In genomic region chr14:20412422-20412821, GRCh38 we compare ENCODE assay signal across 8 cellular contexts. TPM values are rescaled to one million over a fixed set of nuclear protein-coding genes. Genes with fewer than 3 reads are reported as not detected.
DNase-seq lines count a peak whose midpoint lies in the region; ATAC-seq, FAIRE-seq and TF ChIP-seq lines count a peak whose summit lies in the region.

No MANE protein-coding gene starts in this region.

- H3K4me1 Mint-ChIP-seq in astrocyte (ENCODE audit: low read depth, unreplicated experiment) = peaks cover 14% of the 10 kb centered on the region

- H3K9me3 ChIP-seq in astrocyte (ENCODE audit: insufficient read depth, low read depth, low read length) (no peaks in the 10 kb centered on the region), left lung (no peaks in the 10 kb centered on the region), tibial nerve (no peaks in the 10 kb centered on the region)

- peak overlapping the region; percentile 99 for H3K27ac Mint-ChIP-seq in astrocyte (ENCODE audit: unreplicated experiment)

- intact Hi-C loops in left lung (cut with DNase I) = loop anchor here in 1 of 2 donors (10.0 kb wide), 1 partner anchor 192 kb away; no protein-coding TSS in a partner anchor

- no peak for TF ChIP-seq CTCF in AG09309 (IDR thresholded peaks at IDR 0.05; ENCODE audit: control insufficient read depth, insufficient read depth, low read depth, low read length, missing control alignments)
- TF ChIP-seq CTCF in astrocyte (IDR thresholded peaks at IDR 0.05; ENCODE audit: insufficient read depth, low read depth, low read length) = no peak
- TF ChIP-seq CTCF in left lung (IDR thresholded peaks at IDR 0.05) = no peak
- TF ChIP-seq CTCF in tibial nerve (IDR thresholded peaks at IDR 0.05) = no peak

- TF ChIP-seq EP300 in tibial nerve (IDR thresholded peaks at IDR 0.05) = no peak

- H3K4me1 ChIP-seq in astrocyte (ENCODE audit: insufficient read depth, low read length) (peaks cover 4% of the 10 kb centered on the region), left lung (peaks cover 0 to 42% of the 10 kb centered on the region in 2 donors), tibial nerve (peaks cover 0 to 32% (median 13%) of the 10 kb centered on the region in 4 donors)

- peaks cover 7% of the 10 kb centered on the region for H3K36me3 Mint-ChIP-seq in astrocyte (ENCODE audit: low read depth, unreplicated experiment)

- H3K4me3 ChIP-seq in AG09309 (ENCODE audit: control insufficient read depth, low read depth, low read length) (peak overlapping the region; percentile 100), astrocyte (ENCODE audit: insufficient read depth, low read depth, low read length) (peak overlapping the region; percentile 77), left lung (peak overlapping the region; percentile 73 to 75), tibial nerve (peak overlapping the region; percentile 51 to 92 (median 76))

- DNase-seq in AG09309 (ENCODE audit: low read depth) (no peak), GM19239 (ENCODE audit: insufficient read length, low spot score) (no peak), astrocyte (ENCODE audit: low read depth) (no peak), left lung (no peak), tibial nerve (ENCODE audit: low spot score in 2 of 2) (no peak), NCI-H524 treated with DMSO at 0.1 percent for 48 hours (lab: John Stamatoyannopoulos, UW) (no peak), NCI-H1105 treated with DMSO at 0.1 percent for 48 hours (lab: John Stamatoyannopoulos, UW) (no peak)

- H3K36me3 ChIP-seq in astrocyte (ENCODE audit: insufficient read depth, low read length) = peaks cover 10% of the 10 kb centered on the region
- peaks cover 0 to 14% of the 10 kb centered on the region in 2 donors for H3K36me3 ChIP-seq in left lung
- peaks cover 0 to 12% (median 6%) of the 10 kb centered on the region in 3 donors for H3K36me3 ChIP-seq in tibial nerve

- no peaks in the 10 kb centered on the region for H3K27me3 ChIP-seq in astrocyte (ENCODE audit: insufficient read depth, low read length)
- no peaks in the 10 kb centered on the region for H3K27me3 ChIP-seq in left lung
- H3K27me3 ChIP-seq in tibial nerve = no peaks in the 10 kb centered on the region

- peaks cover 31% of the 10 kb centered on the region for H3K79me2 ChIP-seq in astrocyte (ENCODE audit: insufficient read depth, low read length)

- peak overlapping the region; percentile 93 for H3K4me2 ChIP-seq in astrocyte (ENCODE audit: low read length)

- no peaks in the 10 kb centered on the region for H3K9me3 Mint-ChIP-seq in astrocyte (ENCODE audit: unreplicated experiment)

- H3K27me3 Mint-ChIP-seq in astrocyte (ENCODE audit: low read depth, unreplicated experiment) = no peaks in the 10 kb centered on the region

- WGBS in tibial nerve, 2 donors = 1 to 3% methylated on average over 8 of the region's 8 CpGs

- H4K20me1 ChIP-seq in astrocyte (ENCODE audit: insufficient read depth, low read length) = peaks cover 21% of the 10 kb centered on the region

- peak overlapping the region; percentile 84 for H3K27ac ChIP-seq in astrocyte (ENCODE audit: low read depth, low read length)
- peak overlapping the region; percentile 96 for H3K27ac ChIP-seq in left lung
- peak overlapping the region; percentile 75 to 98 (median 90) for H3K27ac ChIP-seq in tibial nerve

- FAIRE-seq in GM19239 (lab: Jason Lieb, UNC) (peak; percentile 91), astrocyte (lab: Jason Lieb, UNC) (no peak)

- no peak for TF ChIP-seq POLR2A in tibial nerve (IDR thresholded peaks at IDR 0.05)

- H3K9ac ChIP-seq in astrocyte (ENCODE audit: low read length) = peak overlapping the region; percentile 89

- ATAC-seq in HG03439 (IDR thresholded peaks at IDR 0.05; ENCODE audit: unreplicated experiment) = peak; percentile 63
- peak; percentile 5 for ATAC-seq in left lung

- H2AFZ ChIP-seq in astrocyte (ENCODE audit: low read depth, low read length) = no peak overlapping the region

- peak overlapping the region; percentile 97 for H3K4me3 Mint-ChIP-seq in astrocyte (ENCODE audit: unreplicated experiment)

RNA-seq across cellular contexts. Expression of gene TEP1, which starts 0.9 kb away (rescaled TPM):
- total RNA-seq in astrocyte (21.0 and 28.4 TPM in 2 replicates), left lung (10 to 100 TPM; 50.8 to 57.0 TPM), tibial nerve (10 to 100 TPM; 30.3 to 50.0 (median 36.0) TPM)

RNA-seq across cellular contexts. Expression of gene KLHL33, which starts 23.5 kb away (rescaled TPM):
- total RNA-seq in astrocyte (0.07 TPM in 1 of 2 replicates, not detected in the other), left lung (under 1 TPM; 0.20 to 0.31 TPM), tibial nerve (1 to 10 TPM; 1.2 to 4.5 (median 1.8) TPM)

RNA-seq across cellular contexts. Expression of gene OSGEP, which starts 42.2 kb away (rescaled TPM):
- total RNA-seq in astrocyte (18.3 and 23.0 TPM in 2 replicates), left lung (10 to 100 TPM; 29.0 to 37.9 TPM), tibial nerve (100 to 1,000 TPM in 1 of 4 donors, 10 to 100 TPM in 3; 58.4 to 115 (median 70.6) TPM)

RNA-seq across cellular contexts. Expression of gene APEX1, which starts 42.6 kb away (rescaled TPM):
- total RNA-seq in astrocyte (142 and 148 TPM in 2 replicates), left lung (100 to 1,000 TPM; 115 to 138 TPM), tibial nerve (100 to 1,000 TPM; 125 to 134 (median 131) TPM)

RNA-seq across cellular contexts. Expression of gene PIP4P1, which starts 48.8 kb away (rescaled TPM):
- total RNA-seq in astrocyte (19.5 and 19.8 TPM in 2 replicates), left lung (10 to 100 TPM; 24.9 to 40.3 TPM), tibial nerve (10 to 100 TPM; 11.8 to 29.7 (median 23.9) TPM)
